ENCODE assay signal across 1 cellular context in the genomic region with DNA sequence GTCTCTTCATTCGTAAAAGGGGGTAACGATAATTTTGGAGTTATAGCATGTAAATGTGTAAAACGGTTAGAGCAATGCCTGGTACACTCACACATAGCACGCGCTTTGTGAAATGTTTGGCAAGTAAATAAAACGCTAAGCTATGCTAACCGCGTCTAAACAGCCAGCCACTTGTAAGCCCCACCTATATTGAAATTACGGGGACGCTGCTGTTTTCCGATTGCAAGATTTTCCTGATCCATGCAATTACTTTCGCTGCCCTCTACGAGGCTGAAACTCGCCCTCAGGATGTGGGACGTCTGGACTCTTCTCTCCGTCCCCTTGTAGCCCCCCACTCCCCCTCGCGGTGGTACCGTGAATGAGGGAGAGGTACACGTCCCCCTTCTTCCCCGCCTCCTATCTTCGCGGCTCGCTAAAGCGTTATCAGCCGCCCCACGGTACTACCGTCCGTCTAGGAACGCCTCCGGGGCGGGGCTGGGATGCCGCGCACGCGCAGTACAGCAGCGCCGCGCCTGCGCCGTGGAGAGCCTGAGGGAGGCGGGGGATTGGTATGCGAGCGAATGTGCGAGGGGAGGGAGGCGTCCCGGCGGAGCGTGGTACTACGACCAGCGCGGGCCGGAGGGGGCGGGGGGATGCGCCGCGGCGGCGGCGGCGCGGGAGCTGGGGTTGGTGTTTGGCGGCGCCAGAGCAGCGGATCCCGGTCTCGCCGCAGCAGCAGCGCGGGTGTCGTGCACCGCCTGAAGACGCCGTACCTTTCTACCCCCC.
TF ChIP-seq lines count a peak whose summit lies in the region.

Gene STIM2, plus strand, starts transcription at position 685 of the 765 bp plus-strand sequence.

TF ChIP-seq in HepG2, 621 proteins besides CTCF, POLR2A, EP300 and RAD21 (continued from another document and continues in another):
- TF ChIP-seq AKNA (CRISPR knock-in tag; IDR thresholded peaks at IDR 0.05; ENCODE audit: borderline replicate concordance) = no peak
- TF ChIP-seq BCL3 (CRISPR knock-in tag; IDR thresholded peaks at IDR 0.05) = no peak
- TF ChIP-seq, protein P1, sequence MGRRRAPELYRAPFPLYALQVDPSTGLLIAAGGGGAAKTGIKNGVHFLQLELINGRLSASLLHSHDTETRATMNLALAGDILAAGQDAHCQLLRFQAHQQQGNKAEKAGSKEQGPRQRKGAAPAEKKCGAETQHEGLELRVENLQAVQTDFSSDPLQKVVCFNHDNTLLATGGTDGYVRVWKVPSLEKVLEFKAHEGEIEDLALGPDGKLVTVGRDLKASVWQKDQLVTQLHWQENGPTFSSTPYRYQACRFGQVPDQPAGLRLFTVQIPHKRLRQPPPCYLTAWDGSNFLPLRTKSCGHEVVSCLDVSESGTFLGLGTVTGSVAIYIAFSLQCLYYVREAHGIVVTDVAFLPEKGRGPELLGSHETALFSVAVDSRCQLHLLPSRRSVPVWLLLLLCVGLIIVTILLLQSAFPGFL (CRISPR knock-in tag; IDR thresholded peaks at IDR 0.05) = no peak
- TF ChIP-seq ZNF598 (CRISPR knock-in tag; IDR thresholded peaks at IDR 0.05; ENCODE audit: borderline replicate concordance) = 0 out of 2 replicates have a peak, but pooled peaks have one; percentile 45
- TF ChIP-seq POLR2G (IDR thresholded peaks at IDR 0.05; ENCODE audit: low read depth, low read length) = peak; percentile 82
- TF ChIP-seq TSC22D2 (CRISPR knock-in tag; IDR thresholded peaks at IDR 0.05; ENCODE audit: borderline replicate concordance) = no peak
- TF ChIP-seq NRL (CRISPR knock-in tag; IDR thresholded peaks at IDR 0.05; ENCODE audit: borderline replicate concordance) = no peak
- TF ChIP-seq ZBTB46 (CRISPR knock-in tag; IDR thresholded peaks at IDR 0.05; ENCODE audit: borderline replicate concordance) = no peak
- no peak for TF ChIP-seq JUND (CRISPR knock-in tag; IDR thresholded peaks at IDR 0.05)
- no peak for TF ChIP-seq RCOR2 (CRISPR knock-in tag; IDR thresholded peaks at IDR 0.05)
- TF ChIP-seq TBP (CRISPR knock-in tag; IDR thresholded peaks at IDR 0.05) = no peak
- TF ChIP-seq RBM39 (IDR thresholded peaks at IDR 0.05; ENCODE audit: low read depth, low read length, poor library complexity, severe bottlenecking) = peak; percentile 64
- TF ChIP-seq, protein P2, sequence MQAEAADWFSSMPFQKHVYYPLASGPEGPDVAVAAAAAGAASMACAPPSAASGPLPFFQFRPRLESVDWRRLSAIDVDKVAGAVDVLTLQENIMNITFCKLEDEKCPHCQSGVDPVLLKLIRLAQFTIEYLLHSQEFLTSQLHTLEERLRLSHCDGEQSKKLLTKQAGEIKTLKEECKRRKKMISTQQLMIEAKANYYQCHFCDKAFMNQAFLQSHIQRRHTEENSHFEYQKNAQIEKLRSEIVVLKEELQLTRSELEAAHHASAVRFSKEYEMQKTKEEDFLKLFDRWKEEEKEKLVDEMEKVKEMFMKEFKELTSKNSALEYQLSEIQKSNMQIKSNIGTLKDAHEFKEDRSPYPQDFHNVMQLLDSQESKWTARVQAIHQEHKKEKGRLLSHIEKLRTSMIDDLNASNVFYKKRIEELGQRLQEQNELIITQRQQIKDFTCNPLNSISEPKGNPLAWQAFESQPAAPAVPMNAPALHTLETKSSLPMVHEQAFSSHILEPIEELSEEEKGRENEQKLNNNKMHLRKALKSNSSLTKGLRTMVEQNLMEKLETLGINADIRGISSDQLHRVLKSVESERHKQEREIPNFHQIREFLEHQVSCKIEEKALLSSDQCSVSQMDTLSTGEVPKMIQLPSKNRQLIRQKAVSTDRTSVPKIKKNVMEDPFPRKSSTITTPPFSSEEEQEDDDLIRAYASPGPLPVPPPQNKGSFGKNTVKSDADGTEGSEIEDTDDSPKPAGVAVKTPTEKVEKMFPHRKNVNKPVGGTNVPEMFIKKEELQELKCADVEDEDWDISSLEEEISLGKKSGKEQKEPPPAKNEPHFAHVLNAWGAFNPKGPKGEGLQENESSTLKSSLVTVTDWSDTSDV (CRISPR knock-in tag; IDR thresholded peaks at IDR 0.05) = peak; percentile 67; the same call in 1 of the 2 replicates
- TF ChIP-seq ZSCAN12 (CRISPR knock-in tag; IDR thresholded peaks at IDR 0.05) = no peak
- no peak for TF ChIP-seq ATF7 (IDR thresholded peaks at IDR 0.05)
- TF ChIP-seq ATF7 (CRISPR knock-in tag; IDR thresholded peaks at IDR 0.05) = no peak; the same call in 1 of the 2 replicates
- peak; percentile 55; the same call in 1 of the 2 replicates for TF ChIP-seq ZNF614 (CRISPR knock-in tag; IDR thresholded peaks at IDR 0.05; ENCODE audit: borderline replicate concordance)
- peak; percentile 94 for TF ChIP-seq ZMYM4 (CRISPR knock-in tag; IDR thresholded peaks at IDR 0.05)
- TF ChIP-seq, protein P3, sequence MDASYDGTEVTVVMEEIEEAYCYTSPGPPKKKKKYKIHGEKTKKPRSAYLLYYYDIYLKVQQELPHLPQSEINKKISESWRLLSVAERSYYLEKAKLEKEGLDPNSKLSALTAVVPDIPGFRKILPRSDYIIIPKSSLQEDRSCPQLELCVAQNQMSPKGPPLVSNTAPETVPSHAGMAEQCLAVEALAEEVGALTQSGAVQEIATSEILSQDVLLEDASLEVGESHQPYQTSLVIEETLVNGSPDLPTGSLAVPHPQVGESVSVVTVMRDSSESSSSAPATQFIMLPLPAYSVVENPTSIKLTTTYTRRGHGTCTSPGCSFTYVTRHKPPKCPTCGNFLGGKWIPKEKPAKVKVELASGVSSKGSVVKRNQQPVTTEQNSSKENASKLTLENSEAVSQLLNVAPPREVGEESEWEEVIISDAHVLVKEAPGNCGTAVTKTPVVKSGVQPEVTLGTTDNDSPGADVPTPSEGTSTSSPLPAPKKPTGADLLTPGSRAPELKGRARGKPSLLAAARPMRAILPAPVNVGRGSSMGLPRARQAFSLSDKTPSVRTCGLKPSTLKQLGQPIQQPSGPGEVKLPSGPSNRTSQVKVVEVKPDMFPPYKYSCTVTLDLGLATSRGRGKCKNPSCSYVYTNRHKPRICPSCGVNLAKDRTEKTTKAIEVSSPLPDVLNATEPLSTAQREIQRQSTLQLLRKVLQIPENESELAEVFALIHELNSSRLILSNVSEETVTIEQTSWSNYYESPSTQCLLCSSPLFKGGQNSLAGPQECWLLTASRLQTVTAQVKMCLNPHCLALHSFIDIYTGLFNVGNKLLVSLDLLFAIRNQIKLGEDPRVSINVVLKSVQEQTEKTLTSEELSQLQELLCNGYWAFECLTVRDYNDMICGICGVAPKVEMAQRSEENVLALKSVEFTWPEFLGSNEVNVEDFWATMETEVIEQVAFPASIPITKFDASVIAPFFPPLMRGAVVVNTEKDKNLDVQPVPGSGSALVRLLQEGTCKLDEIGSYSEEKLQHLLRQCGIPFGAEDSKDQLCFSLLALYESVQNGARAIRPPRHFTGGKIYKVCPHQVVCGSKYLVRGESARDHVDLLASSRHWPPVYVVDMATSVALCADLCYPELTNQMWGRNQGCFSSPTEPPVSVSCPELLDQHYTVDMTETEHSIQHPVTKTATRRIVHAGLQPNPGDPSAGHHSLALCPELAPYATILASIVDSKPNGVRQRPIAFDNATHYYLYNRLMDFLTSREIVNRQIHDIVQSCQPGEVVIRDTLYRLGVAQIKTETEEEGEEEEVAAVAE (CRISPR knock-in tag; IDR thresholded peaks at IDR 0.05; ENCODE audit: borderline replicate concordance) = no peak
- TF ChIP-seq ZNF678 (CRISPR knock-in tag; IDR thresholded peaks at IDR 0.05) = 0 out of 2 replicates have a peak, but pooled peaks have one; percentile 54
- TF ChIP-seq ZNF460 (CRISPR knock-in tag; IDR thresholded peaks at IDR 0.05; ENCODE audit: borderline replicate concordance) = no peak
- no peak for TF ChIP-seq BRD4 (CRISPR knock-in tag; IDR thresholded peaks at IDR 0.05)
- TF ChIP-seq E2F1 (CRISPR knock-in tag; IDR thresholded peaks at IDR 0.05) = no peak
- TF ChIP-seq ZNF790 (CRISPR knock-in tag; IDR thresholded peaks at IDR 0.05; ENCODE audit: borderline replicate concordance) = peak; percentile 56; the same call in 1 of the 2 replicates
- 0 out of 2 replicates have a peak, but pooled peaks have one; percentile 14 for TF ChIP-seq TBX3 (IDR thresholded peaks at IDR 0.05; ENCODE audit: borderline replicate concordance)
- TF ChIP-seq DMAP1 (CRISPR knock-in tag; IDR thresholded peaks at IDR 0.05) = no peak
- no peak for TF ChIP-seq FOXK2 (IDR thresholded peaks at IDR 0.05)
